8 cellular contexts compared by ENCODE assay signal in the genomic region with DNA sequence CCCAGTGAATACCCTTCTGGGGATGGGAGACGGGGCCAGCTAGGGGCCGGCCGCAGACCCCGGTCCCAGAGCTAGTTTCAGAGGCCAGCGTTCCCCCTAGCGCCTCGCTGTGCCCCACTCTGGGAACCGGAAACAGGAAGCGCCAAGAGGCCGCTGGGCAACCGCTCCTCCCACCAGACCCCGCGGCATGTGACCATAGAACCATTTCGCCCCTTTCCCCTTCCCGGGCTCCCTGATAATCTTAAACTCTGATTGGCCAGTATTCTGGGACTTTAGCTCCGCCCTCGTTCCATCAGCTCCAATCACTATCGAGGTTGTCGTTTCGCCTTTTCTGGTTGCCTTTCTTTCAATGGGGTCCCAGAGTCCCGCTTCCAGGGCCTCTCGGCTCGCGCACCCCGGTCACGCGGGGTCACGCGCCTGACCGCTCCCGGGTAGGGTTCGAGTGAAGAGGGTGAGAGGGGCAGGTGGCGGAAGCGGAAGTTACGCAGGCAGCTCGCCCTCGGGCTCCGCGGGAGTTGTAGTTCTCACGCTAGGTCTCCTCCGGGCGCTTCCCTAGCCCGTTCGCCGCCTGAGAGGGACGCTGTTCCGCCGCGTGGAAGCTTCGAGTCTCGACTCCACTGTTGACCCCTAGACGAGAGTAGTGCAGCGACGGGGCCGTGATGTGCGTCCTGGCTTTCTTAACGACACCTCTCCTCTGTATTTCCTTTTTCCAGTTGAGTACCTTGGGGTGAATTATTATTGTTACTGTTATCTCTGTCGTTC. TPM values are rescaled to one million over a fixed set of nuclear protein-coding genes. Genes with fewer than 3 reads are reported as not detected.
DNase-seq lines count a peak whose midpoint lies in the region; ATAC-seq and TF ChIP-seq lines count a peak whose summit lies in the region.

Gene M6PR (minus strand): TSS at position 121 of the 762 bp plus-strand sequence. CDS start 3,241 bp downstream, outside the sequence.

- no peaks in the 10 kb centered on the region for H3K9me3 ChIP-seq in mucosa of rectum (ENCODE audit: control insufficient read depth in 2 of 2, low read length in 2 of 2)

- peaks cover 10 to 13% of the 10 kb centered on the region in 2 donors for H3K4me1 ChIP-seq in mucosa of rectum (ENCODE audit: control insufficient read depth in 2 of 2, insufficient read depth in 2 of 2, low read length in 2 of 2)

- peak within 1 kb of the TSS; percentile 100 for H3K4me3 Mint-ChIP-seq in activated T-cell treated with anti-CD3 and anti-CD28 coated beads, Interleukin-2, amount 50 U/mL, for 24 hours

- H3K27me3 ChIP-seq in mucosa of rectum (ENCODE audit: control insufficient read depth in 2 of 2, insufficient read depth in 2 of 2, low read length in 2 of 2), result no peaks in the 10 kb centered on the region

- H3K36me3 Mint-ChIP-seq in activated T-cell treated with anti-CD3 and anti-CD28 coated beads, Interleukin-2, amount 50 U/mL, for 24 hours (ENCODE audit: low read depth), result peaks cover 64% of the 10 kb centered on the region

- H3K27ac ChIP-seq in mucosa of rectum (ENCODE audit: low read depth in 2 of 2, low read length in 2 of 2), result peak within 1 kb of the TSS; percentile 99

- H3K4me1 Mint-ChIP-seq in activated T-cell treated with anti-CD3 and anti-CD28 coated beads, Interleukin-2, amount 50 U/mL, for 24 hours (ENCODE audit: low read depth), result peaks cover 67% of the 10 kb centered on the region

- H3K27me3 Mint-ChIP-seq in activated T-cell treated with anti-CD3 and anti-CD28 coated beads, Interleukin-2, amount 50 U/mL, for 24 hours, result no peaks in the 10 kb centered on the region

- H3K27ac Mint-ChIP-seq in activated T-cell treated with anti-CD3 and anti-CD28 coated beads, Interleukin-2, amount 50 U/mL, for 24 hours, result peak within 1 kb of the TSS; percentile 92

- peaks cover 10 to 11% of the 10 kb centered on the region in 2 donors for H3K36me3 ChIP-seq in mucosa of rectum (ENCODE audit: control insufficient read depth in 2 of 2, insufficient read depth in 2 of 2, low read length in 2 of 2)

- peak within 1 kb of the TSS; percentile 80 to 88 for H3K4me3 ChIP-seq in mucosa of rectum (ENCODE audit: low read length in 2 of 2)

- H3K9me3 Mint-ChIP-seq in activated T-cell treated with anti-CD3 and anti-CD28 coated beads, Interleukin-2, amount 50 U/mL, for 24 hours, result peaks cover 7% of the 10 kb centered on the region

- peak; percentile 90 for ATAC-seq in GM21723 (IDR thresholded peaks at IDR 0.05; ENCODE audit: unreplicated experiment)

- DNase-seq in DMS79 treated with DMSO at 0.1 percent for 48 hours (lab: John Stamatoyannopoulos, UW) (peak; percentile 99), KG1 (lab: John Stamatoyannopoulos, UW) (peak; percentile 100), erythroblast (lab: John Stamatoyannopoulos, UW) (peak; percentile 97 to 99)
- peak; percentile 96 for DNase-seq in activated T-cell treated with anti-CD3 and anti-CD28 coated beads, Interleukin-2, amount 50 U/mL, for 24 hours
- DNase-seq in stimulated activated CD8-positive, alpha-beta memory T cell treated with anti-CD3 and anti-CD28 coated beads, Interleukin-4, amount 100 ng/mL, for 48 hours, result peak; percentile 92

- peak within 1 kb of the TSS; percentile 93 to 96 for H3K9ac ChIP-seq in mucosa of rectum (ENCODE audit: low read depth in 1 of 2, low read length in 2 of 2)

- peak; percentile 88 for TF ChIP-seq POLR2A in erythroblast (IDR thresholded peaks at IDR 0.05; ENCODE audit: low read length)

TF ChIP-seq in PFSK-1, 5 proteins besides CTCF, POLR2A, EP300 and RAD21:
- peak; percentile 82; the same call in 1 of the 2 replicates for TF ChIP-seq TAF1 (IDR thresholded peaks at IDR 0.05; ENCODE audit: borderline replicate concordance, insufficient read depth, low read length)
- TF ChIP-seq FOXP2 (optimal IDR thresholded peaks at IDR 0.05; ENCODE audit: borderline replicate concordance, extremely low read depth, extremely low read length, insufficient read depth), result peak; percentile 28
- 0 out of 2 replicates have a peak, but pooled peaks have one; percentile 72 for TF ChIP-seq SIN3A (IDR thresholded peaks at IDR 0.05; ENCODE audit: borderline replicate concordance, insufficient read depth, low read length)
- TF ChIP-seq POLR2AphosphoS5 (IDR thresholded peaks at IDR 0.05; ENCODE audit: low read depth, low read length), result peak; percentile 85
- TF ChIP-seq REST (IDR thresholded peaks at IDR 0.05; ENCODE audit: insufficient read depth in 1 of 2, low read depth in 2 of 2, low read length in 2 of 2), result 0 out of 4 replicates have a peak, but pooled peaks of 1 of the 2 experiments have one; percentile 28

RNA-seq across cellular contexts. Expression of gene M6PR, which starts in this region (rescaled TPM):
- polyA plus RNA-seq in PFSK-1 (2012; ENCODE audit: insufficient read length, low read depth), result 191 TPM

Comparison
In these comparisons a context has a peak if more than half of its experiments do, and no peak if none do; other contexts are left out.
1. Peak in every context shown above with its lines: DNase-seq, ATAC-seq, H3K4me3 ChIP-seq and H3K27ac ChIP-seq.